22 cellular contexts compared by ENCODE assay signal in the genomic region with DNA sequence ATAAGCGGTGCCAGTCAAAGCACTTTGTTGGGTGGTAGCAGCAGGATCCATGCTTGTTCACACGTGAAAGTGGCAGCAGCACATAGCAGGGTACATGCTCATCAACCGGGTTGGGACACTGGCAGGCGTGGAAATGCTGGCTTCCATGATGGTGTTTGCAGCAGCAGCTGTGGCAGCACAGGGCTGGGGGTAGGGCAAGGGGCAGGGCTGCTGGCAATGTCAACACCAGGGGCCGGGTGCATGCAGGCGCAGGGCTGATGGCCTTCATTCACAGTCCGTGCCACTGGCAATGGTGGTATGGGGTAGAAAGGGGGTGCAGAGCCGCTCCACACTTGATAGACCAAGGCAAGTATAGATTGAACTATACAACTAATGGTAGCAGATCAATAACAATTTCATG.
"Had no signal": no experiment of that assay in that cellular context is flagged by ENCODE, and none has a peak within 500 bp of the region (broad histone marks: within the 10 kb centered on the region; RNA-seq: fewer than 3 reads in every experiment).

No MANE protein-coding gene starts in this region.

- H3K9ac ChIP-seq: KMS-11 had no signal

- H3K27ac ChIP-seq: KMS-11, SJSA1, SK-N-MC had no signal

- H3K4me3 Mint-ChIP-seq: IgD-negative memory B cell had no signal

- H3K36me3 Mint-ChIP-seq: IgD-negative memory B cell had no signal

- ATAC-seq: K562 had no signal

- H3K4me1 ChIP-seq: SJSA1 had no signal

- H3K36me3 ChIP-seq: SJSA1 had no signal

- H3K27ac Mint-ChIP-seq: IgD-negative memory B cell had no signal

- H3K4me3 ChIP-seq: K562, SJSA1, SK-N-MC had no signal

- DNase-seq: Kasumi-1, MM.1S, NCI-H1092 treated with DMSO at 0.1 percent for 48 hours, NCI-H1436, NCI-H187, NCI-H2029, NCI-H2081 treated with DMSO at 0.1 percent for 48 hours, NCI-H2171, NCI-H226, NCI-H446, NCI-H510A, NCI-H524 treated with DMSO at 0.1 percent for 48 hours, NCI-H69, NCI-H774, Right ventricle myocardium superior, RPMI8226, SIG-M5 had no signal

- H3K9me3 ChIP-seq: SJSA1 had no signal

- H3K4me2 ChIP-seq: KMS-11 had no signal

- H3K4me1 Mint-ChIP-seq: IgD-negative memory B cell had no signal
